In the genomic region with DNA sequence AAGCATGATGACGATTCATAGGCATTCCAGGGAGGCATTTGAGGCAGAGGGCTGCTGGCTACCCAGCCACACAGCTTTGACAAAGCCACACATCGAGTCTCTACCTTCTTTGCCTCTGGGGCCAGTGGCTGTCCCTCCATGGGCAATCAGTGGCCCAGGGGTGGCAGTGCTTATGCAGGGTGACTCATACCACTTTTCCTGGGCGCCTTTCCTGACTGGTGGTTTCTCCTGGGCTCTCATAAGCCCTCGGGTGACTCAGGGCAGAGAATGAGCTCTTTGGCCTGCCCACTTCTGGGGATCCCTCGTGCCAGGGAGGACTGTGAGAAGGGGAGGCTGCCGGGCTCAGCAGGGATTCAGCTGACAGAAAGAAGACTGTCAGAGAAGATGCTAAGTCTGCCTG, we compare ENCODE assay signal across 18 cellular contexts.
A peak's percentile ranks its signal among the peaks of the same experiment; 100 is the strongest.
DNase-seq lines count a peak whose midpoint lies in the region; ATAC-seq and TF ChIP-seq lines count a peak whose summit lies in the region.
"Had no signal": no experiment of that assay in that cellular context is flagged by ENCODE, and none has a peak within 500 bp of the region (broad histone marks: within the 10 kb centered on the region; RNA-seq: fewer than 3 reads in every experiment).

No MANE protein-coding gene starts in this region.

- CTCF ChIA-PET in Panc1 (lab: Charles Lee), result no interaction called here

- H3K27me3 ChIP-seq in Panc1 (ENCODE audit: control insufficient read depth, insufficient read depth, low read length) (no peaks in the 10 kb centered on the region), gastrocnemius medialis (no peaks in the 10 kb centered on the region)
- H3K27me3 ChIP-seq: brain microvascular endothelial cell, dorsolateral prefrontal cortex, hepatocyte, uterus had no signal

- DNase-seq in GM04503 (ENCODE audit: low read depth) (peak; percentile 13), Panc1 (ENCODE audit: low read depth, low spot score) (peak; percentile 22), epithelial cell of prostate (ENCODE audit: low read depth, low spot score) (peak; percentile 5), gastrocnemius medialis (peak; percentile 19 to 34), NAMALWA (ENCODE audit: low spot score) (no peak)
- no peak for DNase-seq in activated naive CD4-positive, alpha-beta T cell treated with anti-CD3 and anti-CD28 coated beads, Interleukin-2, amount 50 U/mL, for 16 hours
- DNase-seq: activated naive CD4-positive, alpha-beta T cell treated with anti-CD3 and anti-CD28 coated beads for 36 hours; brain microvascular endothelial cell; left cardiac atrium; MV-4-11; stimulated activated naive CD4-positive, alpha-beta T cell; T-helper 17 cell; uterus had no signal

- H3K27ac ChIP-seq in Panc1 (ENCODE audit: low read length) (no peak overlapping the region), epithelial cell of prostate (no peak overlapping the region), gastrocnemius medialis (peak overlapping the region in 2 of 4 donors; percentile 33 to 59)
- H3K27ac ChIP-seq: brain microvascular endothelial cell, dorsolateral prefrontal cortex, hepatocyte, uterus had no signal

- TF ChIP-seq POLR2A in gastrocnemius medialis (IDR thresholded peaks at IDR 0.05), result no peak

- POLR2A ChIA-PET in Panc1 (lab: Charles Lee), result no interaction called here

- peak; percentile 72; the same call in 1 of the 2 replicates for ATAC-seq in Panc1
- peak in 1 of 2 donors; percentile 53 for ATAC-seq in gastrocnemius medialis
- ATAC-seq in GM21360 (IDR thresholded peaks at IDR 0.05; ENCODE audit: unreplicated experiment), result no peak
- no peak for ATAC-seq in HG03097 (IDR thresholded peaks at IDR 0.05; ENCODE audit: low FRiP score, unreplicated experiment)
- ATAC-seq: activated CD4-positive, CD25-positive, alpha-beta regulatory T cell treated with anti-CD3 and anti-CD28 coated beads, Interleukin-2, amount 50 U/mL, for 24 hours; left cardiac atrium had no signal

- H3K4me3 ChIP-seq in Panc1 (ENCODE audit: low read depth in 2 of 2, low read length in 2 of 2) (no peak overlapping the region), gastrocnemius medialis (no peak overlapping the region)
- H3K4me3 ChIP-seq: dorsolateral prefrontal cortex, hepatocyte, uterus had no signal

- no peaks in the 10 kb centered on the region for H3K9me3 ChIP-seq in Panc1 (ENCODE audit: control insufficient read depth, insufficient read depth, low read depth, low read length)
- no peaks in the 10 kb centered on the region for H3K9me3 ChIP-seq in gastrocnemius medialis
- H3K9me3 ChIP-seq: uterus had no signal

- intact Hi-C loops in Panc1 (cut with micrococcal nuclease; ENCODE audit: unreplicated experiment), result no loop called here
- intact Hi-C loops in gastrocnemius medialis (cut with DNase I; ENCODE audit: low total_unique reads), result no loop called here

- H3K4me1 ChIP-seq in Panc1 (ENCODE audit: control insufficient read depth, insufficient read depth, low read length) (no peaks in the 10 kb centered on the region; the same call in 1 of the 2 replicates), gastrocnemius medialis (no peaks in the 10 kb centered on the region)
- H3K4me1 ChIP-seq: uterus had no signal

- H3K36me3 ChIP-seq in Panc1 (ENCODE audit: control insufficient read depth, insufficient read depth, low read length), result no peaks in the 10 kb centered on the region
- H3K36me3 ChIP-seq in gastrocnemius medialis, result no peaks in the 10 kb centered on the region
- H3K36me3 ChIP-seq: brain microvascular endothelial cell, uterus had no signal

- BruUV-seq in Panc1 (replicated peaks; lab: Mats Ljungman, UMichigan), result no TSS peak

- in situ Hi-C loops in Panc1 (cut with HindIII; ENCODE audit: low pct_unique_long_range_greater_than_20kb, low sequenced_read_pairs) (no loop called here), gastrocnemius medialis (cut with MboI; ENCODE audit: low sequenced_read_pairs in 4 of 4) (loop anchor here in 1 of 4 donors (25.0 kb wide), 1 partner anchor 110 kb away; no protein-coding TSS in a partner anchor)

- TF ChIP-seq CTCF in Panc1 (IDR thresholded peaks at IDR 0.05) (no peak), gastrocnemius medialis (IDR thresholded peaks at IDR 0.05 in 4 of 5, conservative IDR thresholded peaks at IDR 0.05 in 1 of 5) (no peak)

Comparison
In these comparisons a context has a peak if more than half of its experiments do, and no peak if none do; other contexts are left out.
1. DNase-seq: peak in GM04503 (single experiment), Panc1 (single experiment), epithelial cell of prostate (single experiment) and gastrocnemius medialis (2 of 2); none in activated naive CD4-positive, alpha-beta T cell treated with anti-CD3 and anti-CD28 coated beads, Interleukin-2, amount 50 U/mL, for 16 hours (single experiment) and NAMALWA (single experiment).